In genomic region chr5:65948115-65948772, GRCh38 we compare ENCODE assay signal across 19 cellular contexts. TPM values are rescaled to one million over a fixed set of nuclear protein-coding genes. Genes with fewer than 3 reads are reported as not detected.
DNase-seq lines count a peak whose midpoint lies in the region; ATAC-seq and TF ChIP-seq lines count a peak whose summit lies in the region.
"Had no signal": no experiment of that assay in that cellular context is flagged by ENCODE, and none has a peak within 500 bp of the region (broad histone marks: within the 10 kb centered on the region; RNA-seq: fewer than 3 reads in every experiment).

No MANE protein-coding gene starts in this region.

- H3K4ac ChIP-seq in IMR-90 (ENCODE audit: low read depth, low read length), result peak overlapping the region; percentile 82

- POLR2A ChIA-PET in CD4-positive, alpha-beta T cell (lab: Charles Lee), result interaction anchor here (1.6 kb wide), 1 partner anchor 22 kb away, joined by 9 read pairs; the partner anchor contains the start of gene ERBIN
- POLR2A ChIA-PET in IMR-90 (lab: Charles Lee; ENCODE audit: unreplicated experiment), result no interaction called here

- no peaks in the 10 kb centered on the region for H3K9me3 Mint-ChIP-seq in CD4-positive, alpha-beta T cell
- H3K9me3 Mint-ChIP-seq: H9 had no signal

- no peak overlapping the region for H2BK15ac ChIP-seq in IMR-90 (ENCODE audit: low read depth, low read length)

- DNase-seq in CD4-positive, alpha-beta T cell, result no peak
- DNase-seq in IMR-90 (peak; percentile 70), erythroblast (lab: John Stamatoyannopoulos, UW) (peak; percentile 25 to 30), NCI-H1436 (lab: John Stamatoyannopoulos, UW) (no peak)
- DNase-seq: 8988T; ACHN; Calu3; CD4-positive, CD25-positive, alpha-beta regulatory T cell; COR-L47; DMS53; DND-41; GM23248; H9 had no signal

- 0 out of 2 replicates have a peak overlapping the region, but pooled peaks have one; percentile 71 for H3K23ac ChIP-seq in IMR-90 (ENCODE audit: low read depth, low read length)

- H3K36me3 Mint-ChIP-seq in CD4-positive, alpha-beta T cell (ENCODE audit: low read depth), result peaks cover 58% of the 10 kb centered on the region

- H3K4me1 ChIP-seq in IMR-90 (ENCODE audit: control insufficient read depth, insufficient read depth, low read length) (peaks cover 16% of the 10 kb centered on the region), gastroesophageal sphincter (peaks cover 0 to 34% (median 2%) of the 10 kb centered on the region in 3 donors)
- H3K4me1 ChIP-seq: BLaER1 had no signal

- no peak overlapping the region for H3K4me3 ChIP-seq in IMR-90 (ENCODE audit: insufficient read depth, low read depth, low read length)
- no peak overlapping the region for H3K4me3 ChIP-seq in gastroesophageal sphincter
- H3K4me3 ChIP-seq: A549, BLaER1, GM23248 had no signal

- H3K9me3 ChIP-seq in CD4-positive, alpha-beta T cell (ENCODE audit: control insufficient read depth, low read length), result no peaks in the 10 kb centered on the region
- H3K9me3 ChIP-seq in IMR-90 (ENCODE audit: control insufficient read depth, insufficient read depth, low read length) (no peaks in the 10 kb centered on the region), gastroesophageal sphincter (no peaks in the 10 kb centered on the region)
- H3K9me3 ChIP-seq: A549 had no signal

- peak overlapping the region; percentile 90; the same call in 1 of the 2 replicates for H3K14ac ChIP-seq in IMR-90 (replicated peaks; ENCODE audit: low read depth, low read length)

- H2BK20ac ChIP-seq in IMR-90 (ENCODE audit: low read depth, low read length), result no peak overlapping the region; the same call in 1 of the 2 replicates

- peaks cover 3% of the 10 kb centered on the region for H3K36me3 ChIP-seq in IMR-90 (ENCODE audit: control insufficient read depth, insufficient read depth, low read length)
- H3K36me3 ChIP-seq in gastroesophageal sphincter, result no peaks in the 10 kb centered on the region

- in situ Hi-C loops in IMR-90 (cut with MboI; ENCODE audit: low sequenced_read_pairs), result no loop called here

- no peak overlapping the region for H3K9ac ChIP-seq in IMR-90 (ENCODE audit: low read depth, low read length)
- H3K9ac ChIP-seq: BLaER1, GM23248 had no signal

- no peak for TF ChIP-seq RAD21 in IMR-90 (IDR thresholded peaks at IDR 0.05; ENCODE audit: low read length)

- H4K5ac ChIP-seq in IMR-90 (ENCODE audit: low read depth, low read length), result no peak overlapping the region

- peak overlapping the region; percentile 54 for H2BK5ac ChIP-seq in IMR-90 (ENCODE audit: low read depth, low read length, poor library complexity, severe bottlenecking)

- TF ChIP-seq CTCF in CD4-positive, alpha-beta T cell (IDR thresholded peaks at IDR 0.05), result no peak
- TF ChIP-seq CTCF in IMR-90 (conservative IDR thresholded peaks at IDR 0.05; ENCODE audit: low read depth, low read length) (no peak), gastroesophageal sphincter (IDR thresholded peaks at IDR 0.05) (no peak)

- no peak overlapping the region for H2AK9ac ChIP-seq in IMR-90 (replicated peaks; ENCODE audit: low read depth, low read length, poor library complexity)

- no CpG with 5 or more reads among the region's 5 CpGs for WGBS in IMR-90 (ENCODE audit: extremely low coverage in 2 of 2, insufficient read length in 1 of 2), 2 experiments
- WGBS in gastroesophageal sphincter (ENCODE audit: low coverage in 1 of 2), 2 donors, result 62 to 74% methylated on average over 4 to 5 of the region's 5 CpGs

- no peak for ATAC-seq in CD4-positive, alpha-beta T cell (ENCODE audit: poor library complexity)
- ATAC-seq in IMR-90 (ENCODE audit: low read depth) (peak; percentile 79), gastroesophageal sphincter (no peak), GM18498 (IDR thresholded peaks at IDR 0.05; ENCODE audit: unreplicated experiment) (no peak)
- ATAC-seq: A549, HCT116 had no signal

- dilution Hi-C loops in IMR-90 (cut with HindIII; ENCODE audit: low sequenced_read_pairs, unreplicated experiment), result no loop called here

- no peaks in the 10 kb centered on the region for H3K27me3 ChIP-seq in CD4-positive, alpha-beta T cell (ENCODE audit: control insufficient read depth, insufficient read depth, low read length)
- H3K27me3 ChIP-seq in IMR-90 (ENCODE audit: control insufficient read depth, insufficient read depth, low read length) (no peaks in the 10 kb centered on the region), gastroesophageal sphincter (no peaks in the 10 kb centered on the region)
- H3K27me3 ChIP-seq: BLaER1 had no signal

- H3K27ac ChIP-seq in CD4-positive, alpha-beta T cell (ENCODE audit: low read depth, low read length), result no peak overlapping the region
- peak overlapping the region; percentile 72 for H3K27ac ChIP-seq in IMR-90 (ENCODE audit: insufficient read depth, low read length)
- H3K27ac ChIP-seq in gastroesophageal sphincter, result no peak overlapping the region
- H3K27ac ChIP-seq: A549, BLaER1, C4-2B, GM23248 had no signal

- 0 out of 2 replicates have a peak overlapping the region, but pooled peaks have one; percentile 3 for H3K4me2 ChIP-seq in IMR-90 (ENCODE audit: low read depth, low read length)
- H3K4me2 ChIP-seq: A549, BLaER1 had no signal

- H2AK5ac ChIP-seq in IMR-90 (ENCODE audit: low read depth, low read length), result peak overlapping the region; percentile 50; the same call in 1 of the 2 replicates

- peaks cover 83% of the 10 kb centered on the region for H3K4me1 Mint-ChIP-seq in CD4-positive, alpha-beta T cell (ENCODE audit: low read depth)

- no TSS peak for BruUV-seq in IMR-90 (replicated peaks; lab: Mats Ljungman, UMichigan)

- peaks cover 5 to 69% of the 10 kb centered on the region in 2 experiments; a peak in 2 of 4 replicates for H3K79me1 ChIP-seq in IMR-90 (ENCODE audit: low read depth in 1 of 2, low read length in 2 of 2)

- no peak for TF ChIP-seq EP300 in gastroesophageal sphincter (IDR thresholded peaks at IDR 0.05)

- no peak overlapping the region; the same call in 1 of the 2 replicates for H3K56ac ChIP-seq in IMR-90 (ENCODE audit: extremely low read depth, insufficient read depth, low read length)

- peaks cover 20% of the 10 kb centered on the region for H3K9me1 ChIP-seq in IMR-90 (ENCODE audit: insufficient read depth, low read length)

- H4K8ac ChIP-seq in IMR-90 (ENCODE audit: low read depth in 2 of 2, low read length in 2 of 2), result peak overlapping the region in 1 of 2 experiments; percentile 74; a peak in 1 of 4 replicates

- H4K20me1 ChIP-seq in IMR-90 (ENCODE audit: insufficient read depth, low read length), result peaks cover 89% of the 10 kb centered on the region

- intact Hi-C loops in CD4-positive, alpha-beta T cell (cut with DNase I, micrococcal nuclease), result no loop called here
- intact Hi-C loops in IMR-90 (cut with micrococcal nuclease), result loop anchor here (1.0 kb wide), 1 partner anchor 226 kb away; the partner anchor contains the start of genes NLN and SGTB

- peak overlapping the region; percentile 19; the same call in 1 of the 2 replicates for H3K18ac ChIP-seq in IMR-90 (ENCODE audit: low read depth, low read length)

- TF ChIP-seq POLR2A in IMR-90 (IDR thresholded peaks at IDR 0.05; ENCODE audit: low read depth, low read length), result no peak
- TF ChIP-seq POLR2A in erythroblast (IDR thresholded peaks at IDR 0.05; ENCODE audit: low read length), result no peak
- no peak for TF ChIP-seq POLR2A in gastroesophageal sphincter (IDR thresholded peaks at IDR 0.05)

- peak overlapping the region; percentile 7 for H3K27ac Mint-ChIP-seq in CD4-positive, alpha-beta T cell

- no peak overlapping the region for H2AFZ ChIP-seq in IMR-90 (replicated peaks; ENCODE audit: low read length, poor library complexity)
- H2AFZ ChIP-seq: GM23248 had no signal

- H2BK120ac ChIP-seq in IMR-90 (ENCODE audit: low read depth, low read length), result 0 out of 2 replicates have a peak overlapping the region, but pooled peaks have one; percentile 34

- no peak overlapping the region for H3K4me3 Mint-ChIP-seq in CD4-positive, alpha-beta T cell
- H3K4me3 Mint-ChIP-seq: CD4-positive, CD25-positive, alpha-beta regulatory T cell; H9 had no signal

- peak overlapping the region; percentile 33; the same call in 1 of the 2 replicates for H4K91ac ChIP-seq in IMR-90 (ENCODE audit: insufficient read depth, low read depth, low read length)

- H3K27me3 Mint-ChIP-seq in CD4-positive, alpha-beta T cell, result no peaks in the 10 kb centered on the region

- CTCF ChIA-PET in CD4-positive, alpha-beta T cell (lab: Charles Lee), result no interaction called here
- CTCF ChIA-PET in IMR-90 (lab: Yijun Ruan, JAX), result interaction anchor here (0.6 kb wide), 1 partner anchor 86 kb away, joined by 3 read pairs; no protein-coding TSS in a partner anchor

TF ChIP-seq in IMR-90, 13 proteins besides CTCF, POLR2A, EP300 and RAD21:
- TF ChIP-seq RFX5 (IDR thresholded peaks at IDR 0.05; ENCODE audit: low read depth, low read length) (no peak), BHLHE40 (IDR thresholded peaks at IDR 0.05; ENCODE audit: low read depth, low read length) (no peak), ELK1 (IDR thresholded peaks at IDR 0.05; ENCODE audit: borderline replicate concordance, low read depth, low read length) (no peak), SMC3 (IDR thresholded peaks at IDR 0.05; ENCODE audit: low read depth, low read length) (no peak)

RNA-seq across cellular contexts. Expression of gene ERBIN, which starts 21.9 kb away (rescaled TPM):
- total RNA-seq in CD4-positive, alpha-beta T cell, result 10 to 100 TPM; 94.7 to 96.9 TPM
- total RNA-seq in IMR-90 (2012; rRNA removed) (70.1 and 107 TPM in 2 replicates), gastroesophageal sphincter (10 to 100 TPM; 54.4 to 71.6 (median 62.7) TPM)
- polyA plus RNA-seq in IMR-90 (2012; rRNA removed), result 23.5 and 25.8 TPM in 2 replicates
- polyA plus RNA-seq in IMR-90 (2012; cell fraction: cytosol; rRNA removed), result 2.3 and 2.5 TPM in 2 replicates
- polyA plus RNA-seq in IMR-90 (2012; cell fraction: nucleus; rRNA removed; ENCODE audit: low replicate concordance), result 2.7 and 29.1 TPM in 2 replicates

Comparison
In these comparisons a context has a peak if more than half of its experiments do, and no peak if none do; other contexts are left out.
1. DNase-seq: peak in IMR-90 (single experiment) and erythroblast (2 of 2); none in CD4-positive, alpha-beta T cell (0 of 10) and NCI-H1436 (single experiment).